In the genomic region with DNA sequence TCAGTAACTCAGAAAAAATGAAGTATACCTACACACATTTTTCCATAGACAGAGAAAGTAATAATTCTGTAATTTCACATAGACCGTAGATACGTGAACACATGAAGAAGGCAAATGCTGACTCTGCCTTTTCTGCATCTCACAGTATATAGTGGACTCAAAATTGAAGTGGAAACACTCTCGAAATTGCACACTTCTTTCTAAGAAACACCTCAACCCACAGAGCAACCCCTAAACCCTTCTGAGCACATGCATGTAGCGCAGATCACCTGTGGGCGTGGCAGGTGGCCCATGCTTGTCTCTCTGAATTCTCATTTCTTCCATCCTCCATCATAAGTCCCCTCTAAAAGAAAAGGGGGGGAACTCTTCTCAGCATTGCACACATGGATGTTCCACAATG, we compare ENCODE assay signal across 26 cellular contexts. TPM values are rescaled to one million over a fixed set of nuclear protein-coding genes. Genes with fewer than 3 reads are reported as not detected.
"Had no signal": no experiment of that assay in that cellular context is flagged by ENCODE, and none has a peak within 500 bp of the region (broad histone marks: within the 10 kb centered on the region; RNA-seq: fewer than 3 reads in every experiment).

No MANE protein-coding gene starts in this region.

- ATAC-seq: naive thymus-derived CD4-positive, alpha-beta T cell; pancreas; SK-N-SH treated with all-trans-retinoic acid at 6 μM for 48 hours; T-helper 17 cell; WTC11 had no signal

- H3K4me1 ChIP-seq: breast epithelium, pancreas, prostate gland, testis had no signal

- H3K4me3 ChIP-seq: breast epithelium, pancreas, prostate gland, testis, uterus had no signal

- H3K9me3 ChIP-seq: breast epithelium, pancreas, prostate gland, testis, uterus had no signal

- H3K9me3 Mint-ChIP-seq: activated CD4-positive, alpha-beta T cell treated with anti-CD3 and anti-CD28 coated beads, Interleukin-2, amount 10 ng/mL, durations not matched to agents 7 days and 5 days; activated naive CD4-positive, alpha-beta T cell treated with anti-CD3 and anti-CD28 coated beads, Interleukin-2, amount 10 ng/mL, durations not matched to agents 7 days and 5 days; activated naive CD8-positive, alpha-beta T cell treated with anti-CD3 and anti-CD28 coated beads, Interleukin-2, amount 10 ng/mL, durations not matched to agents 7 days and 5 days; activated T-helper 1 cell treated with anti-CD3 and anti-CD28 coated beads, Interleukin-12 subunit alpha, Interleukin-12 subunit beta, Interleukin-2, Interleukin-4 antibody, amounts not matched to agents 30 ng/mL and 10 ng/mL and 1 ng/mL, durations not matched to agents 14 hours and 24 hours and 36 hours; central memory CD8-positive, alpha-beta T cell; naive thymus-derived CD4-positive, alpha-beta T cell; WTC11 had no signal

- FAIRE-seq: colon, frontal cortex, islet of Langerhans, pancreas had no signal

- H3K4me3 Mint-ChIP-seq: activated CD4-positive, alpha-beta T cell treated with anti-CD3 and anti-CD28 coated beads, Interleukin-2, amount 10 ng/mL, durations not matched to agents 7 days and 5 days; activated naive CD4-positive, alpha-beta T cell treated with anti-CD3 and anti-CD28 coated beads, Interleukin-2, amount 10 ng/mL, durations not matched to agents 7 days and 5 days; activated naive CD8-positive, alpha-beta T cell treated with anti-CD3 and anti-CD28 coated beads, Interleukin-2, amount 10 ng/mL, durations not matched to agents 7 days and 5 days; activated T-helper 1 cell treated with anti-CD3 and anti-CD28 coated beads, Interleukin-12 subunit alpha, Interleukin-12 subunit beta, Interleukin-2, Interleukin-4 antibody, amounts not matched to agents 30 ng/mL and 10 ng/mL and 1 ng/mL, durations not matched to agents 14 hours and 24 hours and 36 hours; central memory CD8-positive, alpha-beta T cell; naive thymus-derived CD4-positive, alpha-beta T cell; T-helper 17 cell; WTC11 had no signal

- H3K36me3 Mint-ChIP-seq: activated naive CD4-positive, alpha-beta T cell treated with anti-CD3 and anti-CD28 coated beads, Interleukin-2, amount 10 ng/mL, durations not matched to agents 7 days and 5 days; activated naive CD8-positive, alpha-beta T cell treated with anti-CD3 and anti-CD28 coated beads, Interleukin-2, amount 10 ng/mL, durations not matched to agents 7 days and 5 days; naive thymus-derived CD4-positive, alpha-beta T cell; WTC11 had no signal

- H3K36me3 ChIP-seq: breast epithelium, pancreas, prostate gland, uterus had no signal

- H3K27me3 ChIP-seq: breast epithelium, pancreas, testis, uterus had no signal

- DNase-seq: activated CD4-positive, alpha-beta T cell treated with anti-CD3 and anti-CD28 coated beads for 1 hour; activated CD4-positive, alpha-beta T cell treated with anti-CD3 and anti-CD28 coated beads, Interleukin-2, amount 10 ng/mL, durations not matched to agents 7 days and 5 days; activated gamma-delta T cell; activated naive CD4-positive, alpha-beta T cell treated with anti-CD3 and anti-CD28 coated beads, Interleukin-2, amount 10 ng/mL, durations not matched to agents 7 days and 5 days; activated naive CD8-positive, alpha-beta T cell treated with anti-CD3 and anti-CD28 coated beads, Interleukin-2, amount 10 ng/mL, durations not matched to agents 7 days and 5 days; activated T-cell treated with anti-CD3 and anti-CD28 coated beads for 4 hours; effector CD8-positive, alpha-beta T cell; midbrain; naive thymus-derived CD4-positive, alpha-beta T cell; pancreas; retina; stimulated activated CD4-positive, alpha-beta T cell treated with anti-CD3 and anti-CD28 coated beads, Interleukin-2, amount 100 ng/mL, for 48 hours; stimulated activated naive CD4-positive, alpha-beta T cell treated with Interleukin-2 at 50 U/mL for 16 hours; T-helper 17 cell; T1000; testis; uterus had no signal

- H3K4me1 Mint-ChIP-seq: activated CD4-positive, alpha-beta T cell treated with anti-CD3 and anti-CD28 coated beads, Interleukin-2, amount 10 ng/mL, durations not matched to agents 7 days and 5 days; activated naive CD4-positive, alpha-beta T cell treated with anti-CD3 and anti-CD28 coated beads, Interleukin-2, amount 10 ng/mL, durations not matched to agents 7 days and 5 days; activated naive CD8-positive, alpha-beta T cell treated with anti-CD3 and anti-CD28 coated beads, Interleukin-2, amount 10 ng/mL, durations not matched to agents 7 days and 5 days; central memory CD8-positive, alpha-beta T cell; naive thymus-derived CD4-positive, alpha-beta T cell; T-helper 17 cell had no signal

- H3K27me3 Mint-ChIP-seq: central memory CD8-positive, alpha-beta T cell had no signal

- H3K27ac ChIP-seq: breast epithelium, pancreas, prostate gland, testis had no signal

- H3K27ac Mint-ChIP-seq: activated CD4-positive, alpha-beta T cell treated with anti-CD3 and anti-CD28 coated beads, Interleukin-2, amount 10 ng/mL, durations not matched to agents 7 days and 5 days; activated naive CD4-positive, alpha-beta T cell treated with anti-CD3 and anti-CD28 coated beads, Interleukin-2, amount 10 ng/mL, durations not matched to agents 7 days and 5 days; activated naive CD8-positive, alpha-beta T cell treated with anti-CD3 and anti-CD28 coated beads, Interleukin-2, amount 10 ng/mL, durations not matched to agents 7 days and 5 days; activated T-helper 1 cell treated with anti-CD3 and anti-CD28 coated beads, Interleukin-12 subunit alpha, Interleukin-12 subunit beta, Interleukin-2, Interleukin-4 antibody, amounts not matched to agents 30 ng/mL and 10 ng/mL and 1 ng/mL, durations not matched to agents 14 hours and 24 hours and 36 hours; naive thymus-derived CD4-positive, alpha-beta T cell; T-helper 17 cell; WTC11 had no signal

RNA-seq across cellular contexts. Expression of a gene that starts 34.7 kb away (rescaled TPM):
- total RNA-seq: activated naive CD8-positive, alpha-beta T cell treated with anti-CD3 and anti-CD28 coated beads, Interleukin-2, amount 10 ng/mL, durations not matched to agents 7 days and 5 days; activated T-helper 1 cell treated with anti-CD3 and anti-CD28 coated beads, Interleukin-12 subunit alpha, Interleukin-12 subunit beta, Interleukin-2, Interleukin-4 antibody, amounts not matched to agents 30 ng/mL and 10 ng/mL and 1 ng/mL, durations not matched to agents 14 hours and 24 hours and 36 hours had no signal
- polyA plus RNA-seq: naive thymus-derived CD4-positive, alpha-beta T cell had no signal

RNA-seq across cellular contexts. Expression of a gene that starts 34.9 kb away (rescaled TPM):
- total RNA-seq: activated CD4-positive, alpha-beta T cell treated with anti-CD3 and anti-CD28 coated beads, Interleukin-2, amount 10 ng/mL, durations not matched to agents 7 days and 5 days; activated naive CD8-positive, alpha-beta T cell treated with anti-CD3 and anti-CD28 coated beads, Interleukin-2, amount 10 ng/mL, durations not matched to agents 7 days and 5 days; activated T-helper 1 cell treated with anti-CD3 and anti-CD28 coated beads, Interleukin-12 subunit alpha, Interleukin-12 subunit beta, Interleukin-2, Interleukin-4 antibody, amounts not matched to agents 30 ng/mL and 10 ng/mL and 1 ng/mL, durations not matched to agents 14 hours and 24 hours and 36 hours had no signal
- polyA plus RNA-seq: naive thymus-derived CD4-positive, alpha-beta T cell had no signal
